1 cellular context compared by ENCODE assay signal in genomic region chr15:42349178-42349577, GRCh38.
TF ChIP-seq lines count a peak whose summit lies in the region.

No MANE protein-coding gene starts in this region.

TF ChIP-seq in GM23338, 12 proteins besides CTCF, POLR2A, EP300 and RAD21 (continued from another document):
- no peak for TF ChIP-seq ZNF462 (CRISPR knock-in tag; IDR thresholded peaks at IDR 0.05)
